In genomic region chr9:95477885-95478790, GRCh38 we compare ENCODE assay signal across 2 cellular contexts.
TF ChIP-seq lines count a peak whose summit lies in the region.

No MANE protein-coding gene starts in this region.

TF ChIP-seq in GM23338, 12 proteins besides CTCF, POLR2A, EP300 and RAD21:
- no peak for TF ChIP-seq EZH2phosphoT487 (IDR thresholded peaks at IDR 0.05; ENCODE audit: unreplicated experiment)
- TF ChIP-seq ZNF462 (CRISPR knock-in tag; IDR thresholded peaks at IDR 0.05) = no peak
- TF ChIP-seq POLR2AphosphoS5 (IDR thresholded peaks at IDR 0.05; ENCODE audit: low read depth) = no peak
- TF ChIP-seq JUNB (IDR thresholded peaks at IDR 0.05; ENCODE audit: unreplicated experiment) = no peak
- no peak for TF ChIP-seq EZH2 (IDR thresholded peaks at IDR 0.05; ENCODE audit: low read depth, unreplicated experiment)
- TF ChIP-seq ZNF114 (CRISPR knock-in tag; IDR thresholded peaks at IDR 0.05) = no peak
- no peak for TF ChIP-seq STAT1 (IDR thresholded peaks at IDR 0.05; ENCODE audit: unreplicated experiment)
- no peak for TF ChIP-seq ETS1 (IDR thresholded peaks at IDR 0.05)
- TF ChIP-seq, protein P1, sequence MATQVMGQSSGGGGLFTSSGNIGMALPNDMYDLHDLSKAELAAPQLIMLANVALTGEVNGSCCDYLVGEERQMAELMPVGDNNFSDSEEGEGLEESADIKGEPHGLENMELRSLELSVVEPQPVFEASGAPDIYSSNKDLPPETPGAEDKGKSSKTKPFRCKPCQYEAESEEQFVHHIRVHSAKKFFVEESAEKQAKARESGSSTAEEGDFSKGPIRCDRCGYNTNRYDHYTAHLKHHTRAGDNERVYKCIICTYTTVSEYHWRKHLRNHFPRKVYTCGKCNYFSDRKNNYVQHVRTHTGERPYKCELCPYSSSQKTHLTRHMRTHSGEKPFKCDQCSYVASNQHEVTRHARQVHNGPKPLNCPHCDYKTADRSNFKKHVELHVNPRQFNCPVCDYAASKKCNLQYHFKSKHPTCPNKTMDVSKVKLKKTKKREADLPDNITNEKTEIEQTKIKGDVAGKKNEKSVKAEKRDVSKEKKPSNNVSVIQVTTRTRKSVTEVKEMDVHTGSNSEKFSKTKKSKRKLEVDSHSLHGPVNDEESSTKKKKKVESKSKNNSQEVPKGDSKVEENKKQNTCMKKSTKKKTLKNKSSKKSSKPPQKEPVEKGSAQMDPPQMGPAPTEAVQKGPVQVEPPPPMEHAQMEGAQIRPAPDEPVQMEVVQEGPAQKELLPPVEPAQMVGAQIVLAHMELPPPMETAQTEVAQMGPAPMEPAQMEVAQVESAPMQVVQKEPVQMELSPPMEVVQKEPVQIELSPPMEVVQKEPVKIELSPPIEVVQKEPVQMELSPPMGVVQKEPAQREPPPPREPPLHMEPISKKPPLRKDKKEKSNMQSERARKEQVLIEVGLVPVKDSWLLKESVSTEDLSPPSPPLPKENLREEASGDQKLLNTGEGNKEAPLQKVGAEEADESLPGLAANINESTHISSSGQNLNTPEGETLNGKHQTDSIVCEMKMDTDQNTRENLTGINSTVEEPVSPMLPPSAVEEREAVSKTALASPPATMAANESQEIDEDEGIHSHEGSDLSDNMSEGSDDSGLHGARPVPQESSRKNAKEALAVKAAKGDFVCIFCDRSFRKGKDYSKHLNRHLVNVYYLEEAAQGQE (IDR thresholded peaks at IDR 0.05; ENCODE audit: unreplicated experiment) = no peak
- no peak for TF ChIP-seq CREB1 (CRISPR knock-in tag; IDR thresholded peaks at IDR 0.05; ENCODE audit: low read depth)
- TF ChIP-seq NANOG (IDR thresholded peaks at IDR 0.05; ENCODE audit: borderline replicate concordance) = no peak
- TF ChIP-seq ZNF331 (CRISPR knock-in tag; IDR thresholded peaks at IDR 0.05; ENCODE audit: low read depth) = no peak

TF ChIP-seq in K562, 482 proteins besides CTCF, POLR2A, EP300 and RAD21:
- TF ChIP-seq TFE3 (CRISPR knock-in tag; IDR thresholded peaks at IDR 0.05) (peak; percentile 11; the same call in 1 of the 2 replicates), DDX20 (tag; IDR thresholded peaks at IDR 0.05; ENCODE audit: low read depth) (no peak)
